19 cellular contexts compared by ENCODE assay signal in the genomic region with DNA sequence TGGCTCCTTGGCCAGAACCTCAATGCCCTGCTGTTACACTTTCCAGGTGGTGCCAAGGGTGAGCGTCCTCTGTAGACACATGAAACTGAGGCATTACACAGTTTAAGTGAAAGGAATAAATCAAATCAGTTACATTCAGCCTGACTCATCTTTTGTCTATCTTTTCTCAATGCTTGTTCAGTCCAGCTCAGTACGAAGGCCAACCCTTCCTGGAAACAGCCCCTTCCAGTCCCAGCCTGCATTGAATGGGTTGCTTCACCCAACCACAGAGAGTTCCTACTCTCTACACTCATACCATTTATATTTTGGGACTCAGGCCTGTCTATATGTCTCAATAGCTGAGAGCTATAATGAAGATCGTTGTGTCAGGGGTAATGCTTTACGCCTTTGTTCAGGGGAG.
DNase-seq lines count a peak whose midpoint lies in the region; ATAC-seq and TF ChIP-seq lines count a peak whose summit lies in the region.
"Had no signal": no experiment of that assay in that cellular context is flagged by ENCODE, and none has a peak within 500 bp of the region (broad histone marks: within the 10 kb centered on the region; RNA-seq: fewer than 3 reads in every experiment).

No MANE protein-coding gene starts in this region.

- H3K27ac Mint-ChIP-seq in activated naive CD8-positive, alpha-beta T cell treated with anti-CD3 and anti-CD28 coated beads, Interleukin-2, amount 50 U/mL, for 24 hours, result no peak overlapping the region
- H3K27ac Mint-ChIP-seq in activated naive CD8-positive, alpha-beta T cell treated with anti-CD3 and anti-CD28 coated beads for 36 hours, result no peak overlapping the region
- H3K27ac Mint-ChIP-seq: WTC11 had no signal

- H3K4me1 ChIP-seq in adipocyte (ENCODE audit: control insufficient read depth, insufficient read depth, low read length), result peaks cover 17% of the 10 kb centered on the region

- peak; percentile 65 for ATAC-seq in activated naive CD8-positive, alpha-beta T cell treated with anti-CD3 and anti-CD28 coated beads, Interleukin-2, amount 50 U/mL, for 24 hours
- ATAC-seq: T-helper 17 cell, WTC11 had no signal

- H3K27me3 ChIP-seq in adipocyte (replicated peaks; ENCODE audit: control insufficient read depth, insufficient read depth, low read length), result no peaks in the 10 kb centered on the region
- H3K27me3 ChIP-seq: stomach, upper lobe of left lung had no signal

- no peak overlapping the region for H3K9ac ChIP-seq in adipocyte (ENCODE audit: low read length)

- H3K9me3 ChIP-seq in adipocyte (ENCODE audit: control insufficient read depth, low read length), result no peaks in the 10 kb centered on the region
- H3K9me3 ChIP-seq: left ventricle myocardium inferior, stomach, upper lobe of left lung had no signal

- TF ChIP-seq CTCF in fibroblast of the aortic adventitia (IDR thresholded peaks at IDR 0.05; ENCODE audit: insufficient read depth, low read length), result no peak

- H3K9me3 Mint-ChIP-seq in activated naive CD8-positive, alpha-beta T cell treated with anti-CD3 and anti-CD28 coated beads, Interleukin-2, amount 50 U/mL, for 24 hours, result no peaks in the 10 kb centered on the region
- H3K9me3 Mint-ChIP-seq in activated naive CD8-positive, alpha-beta T cell treated with anti-CD3 and anti-CD28 coated beads for 36 hours, result no peaks in the 10 kb centered on the region
- H3K9me3 Mint-ChIP-seq: CD8-positive, alpha-beta memory T cell; WTC11 had no signal

- H3K4me3 ChIP-seq in adipocyte (ENCODE audit: low read length) (no peak overlapping the region), fibroblast of the aortic adventitia (ENCODE audit: low read depth, low read length) (no peak overlapping the region)
- H3K4me3 ChIP-seq: left ventricle myocardium inferior, stomach, upper lobe of left lung had no signal

- no peak for DNase-seq in activated naive CD8-positive, alpha-beta T cell treated with anti-CD3 and anti-CD28 coated beads, Interleukin-2, amount 50 U/mL, for 24 hours
- no peak for DNase-seq in activated naive CD8-positive, alpha-beta T cell treated with anti-CD3 and anti-CD28 coated beads for 36 hours
- peak; percentile 21 for DNase-seq in adipocyte (ENCODE audit: low read depth)
- peak; percentile 30 for DNase-seq in fibroblast of the aortic adventitia (ENCODE audit: low read depth)
- DNase-seq in stromal cell of bone marrow (ENCODE audit: low read depth), result peak; percentile 44
- no peak for DNase-seq in NCI-H1930 (lab: John Stamatoyannopoulos, UW)
- no peak for DNase-seq in stimulated activated CD8-positive, alpha-beta memory T cell treated with anti-CD3 and anti-CD28 coated beads, Interleukin-4, amount 100 ng/mL, for 48 hours
- DNase-seq in H4 (ENCODE audit: low spot score), result no peak
- DNase-seq: aorta; CD8-positive, alpha-beta memory T cell; left ventricle myocardium inferior; NCI-H2029; NCI-H510A; right cardiac atrium; SIG-M5; stomach; T-helper 17 cell; upper lobe of left lung had no signal

- H3K36me3 Mint-ChIP-seq in activated naive CD8-positive, alpha-beta T cell treated with anti-CD3 and anti-CD28 coated beads, Interleukin-2, amount 50 U/mL, for 24 hours (ENCODE audit: low read depth), result no peaks in the 10 kb centered on the region
- H3K36me3 Mint-ChIP-seq in activated naive CD8-positive, alpha-beta T cell treated with anti-CD3 and anti-CD28 coated beads for 36 hours, result no peaks in the 10 kb centered on the region
- H3K36me3 Mint-ChIP-seq: CD8-positive, alpha-beta memory T cell; WTC11 had no signal

- no peaks in the 10 kb centered on the region for H3K27me3 Mint-ChIP-seq in activated naive CD8-positive, alpha-beta T cell treated with anti-CD3 and anti-CD28 coated beads, Interleukin-2, amount 50 U/mL, for 24 hours
- no peaks in the 10 kb centered on the region for H3K27me3 Mint-ChIP-seq in activated naive CD8-positive, alpha-beta T cell treated with anti-CD3 and anti-CD28 coated beads for 36 hours
- H3K27me3 Mint-ChIP-seq: T-helper 17 cell had no signal

- no peaks in the 10 kb centered on the region for H3K36me3 ChIP-seq in adipocyte (ENCODE audit: control insufficient read depth, insufficient read depth, low read length, severe bottlenecking)
- H3K36me3 ChIP-seq: left ventricle myocardium inferior, stomach, upper lobe of left lung had no signal

- no peak overlapping the region for H3K4me3 Mint-ChIP-seq in activated naive CD8-positive, alpha-beta T cell treated with anti-CD3 and anti-CD28 coated beads, Interleukin-2, amount 50 U/mL, for 24 hours
- no peak overlapping the region for H3K4me3 Mint-ChIP-seq in activated naive CD8-positive, alpha-beta T cell treated with anti-CD3 and anti-CD28 coated beads for 36 hours
- H3K4me3 Mint-ChIP-seq: CD8-positive, alpha-beta memory T cell; T-helper 17 cell; WTC11 had no signal

- peaks cover 7% of the 10 kb centered on the region for H3K4me1 Mint-ChIP-seq in activated naive CD8-positive, alpha-beta T cell treated with anti-CD3 and anti-CD28 coated beads, Interleukin-2, amount 50 U/mL, for 24 hours
- H3K4me1 Mint-ChIP-seq in activated naive CD8-positive, alpha-beta T cell treated with anti-CD3 and anti-CD28 coated beads for 36 hours, result peaks cover 3% of the 10 kb centered on the region
- H3K4me1 Mint-ChIP-seq: WTC11 had no signal

Comparison
In these comparisons a context has a peak if more than half of its experiments do, and no peak if none do; other contexts are left out.
1. DNase-seq: peak in adipocyte (single experiment), fibroblast of the aortic adventitia (single experiment) and stromal cell of bone marrow (single experiment); none in activated naive CD8-positive, alpha-beta T cell treated with anti-CD3 and anti-CD28 coated beads, Interleukin-2, amount 50 U/mL, for 24 hours (single experiment), activated naive CD8-positive, alpha-beta T cell treated with anti-CD3 and anti-CD28 coated beads for 36 hours (single experiment), NCI-H1930 (0 of 2), stimulated activated CD8-positive, alpha-beta memory T cell treated with anti-CD3 and anti-CD28 coated beads, Interleukin-4, amount 100 ng/mL, for 48 hours (single experiment) and H4 (single experiment).